3 cellular contexts compared by ENCODE assay signal in genomic region chr2:51454177-51454576, GRCh38.
"Had no signal": no experiment of that assay in that cellular context is flagged by ENCODE, and none has a peak within 500 bp of the region (broad histone marks: within the 10 kb centered on the region; RNA-seq: fewer than 3 reads in every experiment).

No MANE protein-coding gene starts in this region.

- H3K4me3 ChIP-seq: GM12878 had no signal

- DNase-seq: GDM1, GF-D8 had no signal

- ATAC-seq: GM12878 had no signal
